Comparison of ENCODE assay signal across 9 cellular contexts in genomic region chr17:80792373-80792781, GRCh38.
DNase-seq lines count a peak whose midpoint lies in the region; ATAC-seq and TF ChIP-seq lines count a peak whose summit lies in the region.
"Had no signal": no experiment of that assay in that cellular context is flagged by ENCODE, and none has a peak within 500 bp of the region (broad histone marks: within the 10 kb centered on the region; RNA-seq: fewer than 3 reads in every experiment).

No MANE protein-coding gene starts in this region.

- H3K27ac Mint-ChIP-seq in activated T-helper 2 cell treated with anti-CD3 and anti-CD28 coated beads, Interferon-gamma antibody, Interleukin-2, Interleukin-4, amounts not matched to agents 10 μg/mL and 5 μg/mL and 100 μg/mL, durations not matched to agents 14 hours and 24 hours and 36 hours, result peak overlapping the region; percentile 92
- peak overlapping the region; percentile 94 to 98 for H3K27ac Mint-ChIP-seq in stimulated activated naive CD8-positive, alpha-beta T cell treated with anti-CD3 and anti-CD28 coated beads, Interleukin-15, amount 100 ng/mL, for 72 hours

- TF ChIP-seq CTCF in foreskin keratinocyte (conservative IDR thresholded peaks at IDR 0.05), result no peak

- H3K36me3 Mint-ChIP-seq in activated T-helper 2 cell treated with anti-CD3 and anti-CD28 coated beads, Interferon-gamma antibody, Interleukin-2, Interleukin-4, amounts not matched to agents 10 μg/mL and 5 μg/mL and 100 μg/mL, durations not matched to agents 14 hours and 24 hours and 36 hours (ENCODE audit: low read depth), result peaks cover 67% of the 10 kb centered on the region

- H3K4me1 ChIP-seq in foreskin keratinocyte, result peaks cover 25% of the 10 kb centered on the region

- peaks cover 67% of the 10 kb centered on the region for H3K4me1 Mint-ChIP-seq in activated T-helper 2 cell treated with anti-CD3 and anti-CD28 coated beads, Interferon-gamma antibody, Interleukin-2, Interleukin-4, amounts not matched to agents 10 μg/mL and 5 μg/mL and 100 μg/mL, durations not matched to agents 14 hours and 24 hours and 36 hours (ENCODE audit: low read depth)
- H3K4me1 Mint-ChIP-seq in stimulated activated naive CD8-positive, alpha-beta T cell treated with anti-CD3 and anti-CD28 coated beads, Interleukin-15, amount 100 ng/mL, for 72 hours, result peaks cover 88% of the 10 kb centered on the region

- H3K27ac ChIP-seq in foreskin keratinocyte, result peak overlapping the region; percentile 47
- H3K27ac ChIP-seq: 22Rv1 had no signal

- H3K9me3 Mint-ChIP-seq in activated T-helper 2 cell treated with anti-CD3 and anti-CD28 coated beads, Interferon-gamma antibody, Interleukin-2, Interleukin-4, amounts not matched to agents 10 μg/mL and 5 μg/mL and 100 μg/mL, durations not matched to agents 14 hours and 24 hours and 36 hours, result peaks cover 11% of the 10 kb centered on the region
- peaks cover 8 to 13% of the 10 kb centered on the region in 2 donors for H3K9me3 Mint-ChIP-seq in stimulated activated naive CD8-positive, alpha-beta T cell treated with anti-CD3 and anti-CD28 coated beads, Interleukin-15, amount 100 ng/mL, for 72 hours

- H3K27me3 ChIP-seq in foreskin keratinocyte, result no peaks in the 10 kb centered on the region

- ATAC-seq in foreskin keratinocyte (no peak), HG02885 (IDR thresholded peaks at IDR 0.05; ENCODE audit: poor library complexity, unreplicated experiment) (no peak), HG03108 (IDR thresholded peaks at IDR 0.05; ENCODE audit: unreplicated experiment) (no peak)
- no peak for ATAC-seq in stimulated activated naive CD8-positive, alpha-beta T cell treated with anti-CD3 and anti-CD28 coated beads, Interleukin-15, amount 100 ng/mL, for 72 hours

- intact Hi-C loops in activated T-helper 2 cell treated with anti-CD3 and anti-CD28 coated beads, Interferon-gamma antibody, Interleukin-2, Interleukin-4, amounts not matched to agents 10 μg/mL and 5 μg/mL and 100 μg/mL, durations not matched to agents 14 hours and 24 hours and 36 hours (cut with micrococcal nuclease), result loop anchor here (1.0 kb wide), 1 partner anchor 26 kb away; no protein-coding TSS in a partner anchor

- no peaks in the 10 kb centered on the region for H3K27me3 Mint-ChIP-seq in activated T-helper 2 cell treated with anti-CD3 and anti-CD28 coated beads, Interferon-gamma antibody, Interleukin-2, Interleukin-4, amounts not matched to agents 10 μg/mL and 5 μg/mL and 100 μg/mL, durations not matched to agents 14 hours and 24 hours and 36 hours (ENCODE audit: low read depth)
- no peaks in the 10 kb centered on the region for H3K27me3 Mint-ChIP-seq in stimulated activated naive CD8-positive, alpha-beta T cell treated with anti-CD3 and anti-CD28 coated beads, Interleukin-15, amount 100 ng/mL, for 72 hours

- H3K4me3 Mint-ChIP-seq in activated T-helper 2 cell treated with anti-CD3 and anti-CD28 coated beads, Interferon-gamma antibody, Interleukin-2, Interleukin-4, amounts not matched to agents 10 μg/mL and 5 μg/mL and 100 μg/mL, durations not matched to agents 14 hours and 24 hours and 36 hours (ENCODE audit: low read depth), result no peak overlapping the region
- H3K4me3 Mint-ChIP-seq in stimulated activated naive CD8-positive, alpha-beta T cell treated with anti-CD3 and anti-CD28 coated beads, Interleukin-15, amount 100 ng/mL, for 72 hours, result peak overlapping the region; percentile 44 to 61

- DNase-seq in DMS53 (lab: John Stamatoyannopoulos, UW), result peak; percentile 83
- DNase-seq in DMS53 treated with DMSO at 0.1 percent for 48 hours (lab: John Stamatoyannopoulos, UW; ENCODE audit: unreplicated experiment), result no peak
- DNase-seq in activated T-helper 2 cell treated with anti-CD3 and anti-CD28 coated beads, Interferon-gamma antibody, Interleukin-2, Interleukin-4, amounts not matched to agents 10 μg/mL and 5 μg/mL and 100 μg/mL, durations not matched to agents 14 hours and 24 hours and 36 hours (ENCODE audit: low spot score), result no peak
- no peak for DNase-seq in foreskin keratinocyte
- DNase-seq in stimulated activated naive CD8-positive, alpha-beta T cell treated with anti-CD3 and anti-CD28 coated beads, Interleukin-15, amount 100 ng/mL, for 72 hours, result no peak
- DNase-seq in inferior parietal cortex (ENCODE audit: extremely low spot score), result no peak
